Comparison of ENCODE assay signal across 8 cellular contexts in the genomic region with DNA sequence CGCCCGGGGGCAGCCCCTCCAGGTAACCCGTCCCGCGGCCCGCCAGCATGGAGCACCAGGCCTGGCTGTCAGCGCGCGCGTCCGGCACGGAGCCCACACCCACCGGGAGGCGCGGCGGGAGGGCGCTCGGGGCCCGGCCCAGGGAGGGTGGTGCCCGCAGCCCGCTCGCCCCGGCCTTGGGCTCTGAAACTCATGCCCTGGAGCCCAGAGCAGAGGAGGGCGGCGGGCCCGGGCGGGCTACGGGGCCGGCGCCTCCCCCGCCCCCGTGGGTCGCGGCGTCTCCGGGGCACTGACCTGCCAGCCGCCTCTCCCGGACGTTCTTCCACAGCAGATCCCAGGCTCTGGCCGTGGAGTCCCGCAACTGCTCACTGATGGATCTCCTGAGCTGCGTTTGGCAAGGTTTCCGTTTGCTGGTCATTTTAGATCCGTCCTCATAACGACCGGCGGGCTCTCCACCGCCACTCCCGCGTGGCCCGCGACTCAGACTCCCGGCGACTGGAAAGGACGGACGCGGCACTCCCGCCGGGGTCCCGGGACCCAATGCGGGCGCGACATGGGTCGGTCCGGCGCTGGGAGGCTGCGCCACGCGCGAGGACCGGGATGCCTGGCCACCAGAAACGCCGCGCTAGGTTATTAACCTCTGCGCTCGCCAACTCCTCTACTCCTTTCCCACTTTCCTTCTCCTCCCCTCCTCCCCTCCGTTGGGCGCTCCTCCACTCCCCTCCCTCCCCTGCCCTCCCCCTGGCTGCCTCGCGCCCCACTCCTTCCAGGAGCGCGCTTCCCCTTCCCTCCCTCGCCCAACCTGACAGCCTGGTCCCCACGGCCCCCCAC.
DNase-seq lines count a peak whose midpoint lies in the region; ATAC-seq, FAIRE-seq and TF ChIP-seq lines count a peak whose summit lies in the region.

No MANE protein-coding gene starts in this region.

- H3K4me3 ChIP-seq in LNCaP clone FGC (ENCODE audit: low read depth, low read length) (peak overlapping the region; percentile 49), epithelial cell of proximal tubule (ENCODE audit: low read depth, low read length) (peak overlapping the region; percentile 86), mucosa of descending colon (peak overlapping the region; percentile 65)

- intact Hi-C loops in mucosa of descending colon (cut with DNase I, micrococcal nuclease), result no loop called here

- no peaks in the 10 kb centered on the region for H3K36me3 ChIP-seq in mucosa of descending colon (ENCODE audit: low read depth)

- DNase-seq in AG08395 (ENCODE audit: low spot score) (peak; percentile 40), LNCaP clone FGC (ENCODE audit: low read depth) (no peak), epithelial cell of proximal tubule (ENCODE audit: low read depth) (no peak), mucosa of descending colon (peak; percentile 65 to 81 (median 70)), urothelium cell line (ENCODE audit: low spot score) (peak; percentile 40), GDM1 (lab: John Stamatoyannopoulos, UW) (no peak), cortex of kidney (lab: John Stamatoyannopoulos, UW) (no peak)

- no peak for FAIRE-seq in urothelium cell line (lab: Jason Lieb, UNC)

- no peaks in the 10 kb centered on the region for H3K9me3 ChIP-seq in mucosa of descending colon

- TF ChIP-seq CTCF in LNCaP clone FGC (IDR thresholded peaks at IDR 0.05; ENCODE audit: control insufficient read depth, extremely low read depth, insufficient read depth) (no peak), epithelial cell of proximal tubule (conservative IDR thresholded peaks at IDR 0.05; ENCODE audit: low read depth, low read length) (no peak), mucosa of descending colon (IDR thresholded peaks at IDR 0.05) (no peak)

- peaks cover 13% of the 10 kb centered on the region for H3K4me1 ChIP-seq in mucosa of descending colon (ENCODE audit: low read depth)

- ATAC-seq in mucosa of descending colon (peak; percentile 87), HG03354 (IDR thresholded peaks at IDR 0.05; ENCODE audit: poor library complexity, severe bottlenecking, unreplicated experiment) (no peak)

Comparison
In these comparisons a context has a peak if more than half of its experiments do, and no peak if none do; other contexts are left out.
1. DNase-seq: peak in AG08395 (single experiment), mucosa of descending colon (3 of 3) and urothelium cell line (single experiment); none in LNCaP clone FGC (single experiment), epithelial cell of proximal tubule (single experiment), GDM1 (single experiment) and cortex of kidney (single experiment).
2. Peak in every context shown above with its lines, with median percentiles within 50 percentile points of each other: H3K4me3 ChIP-seq.